ENCODE assay signal across 27 cellular contexts in the genomic region with DNA sequence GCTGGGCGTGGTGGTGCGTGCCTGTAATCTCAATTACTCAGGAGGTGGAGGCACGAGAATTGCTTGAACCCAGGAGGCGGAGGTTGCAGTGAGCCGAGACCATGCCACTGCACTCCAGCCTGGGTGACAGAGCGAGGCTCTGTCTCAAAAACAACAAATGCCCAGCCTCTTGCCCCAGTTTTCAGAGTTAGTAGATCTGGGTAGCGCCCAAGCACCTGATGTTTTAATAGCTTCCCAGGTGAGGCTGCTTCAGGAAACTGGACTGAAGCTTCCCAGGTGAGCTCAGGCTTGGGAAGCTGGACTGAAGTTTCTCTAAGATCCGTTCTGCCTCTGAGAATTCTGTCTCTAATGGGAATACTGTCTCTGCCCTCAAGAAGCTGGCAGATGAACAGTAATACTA.
"Had no signal": no experiment of that assay in that cellular context is flagged by ENCODE, and none has a peak within 500 bp of the region (broad histone marks: within the 10 kb centered on the region; RNA-seq: fewer than 3 reads in every experiment).

No MANE protein-coding gene starts in this region.

- DNase-seq: activated CD4-positive, alpha-beta T cell treated with anti-CD3 and anti-CD28 coated beads, Interleukin-2, amount 10 ng/mL, durations not matched to agents 7 days and 5 days; activated CD8-positive, alpha-beta memory T cell treated with anti-CD3 and anti-CD28 coated beads for 24 hours; activated CD8-positive, alpha-beta memory T cell treated with anti-CD3 and anti-CD28 coated beads, Interleukin-2, amount 50 U/mL, for 48 hours; activated gamma-delta T cell; activated naive CD8-positive, alpha-beta T cell treated with anti-CD3 and anti-CD28 coated beads, Interleukin-2, amount 10 ng/mL, durations not matched to agents 7 days and 5 days; colonic mucosa; NCI-H1105; NCI-H1417 treated with DMSO at 0.1 percent for 48 hours; NCI-H1930; NCI-H2081 treated with DMSO at 0.1 percent for 48 hours; NCI-H345; NCI-H510A treated with DMSO at 0.1 percent for 48 hours; NCI-H526 treated with DMSO at 0.1 percent for 48 hours; NCI-H774; NK-92 treated with Interleukin-12 subunit alpha and Interleukin-12 subunit beta, amount 100 ng/mL, for 24 hours; SHP77; SJCRH30; T1000 had no signal

- H3K27ac ChIP-seq: ascending aorta, cardiac muscle cell, colonic mucosa, SJCRH30, SK-N-MC had no signal

- H3K27me3 Mint-ChIP-seq: activated CD4-positive, alpha-beta memory T cell treated with anti-CD3 and anti-CD28 coated beads, Interleukin-2, amount 10 ng/mL, durations not matched to agents 7 days and 5 days; activated CD4-positive, alpha-beta T cell treated with anti-CD3 and anti-CD28 coated beads for 36 hours; activated CD4-positive, alpha-beta T cell treated with anti-CD3 and anti-CD28 coated beads, Interleukin-2, amount 10 ng/mL, durations not matched to agents 7 days and 5 days; activated CD8-positive, alpha-beta memory T cell treated with anti-CD3 and anti-CD28 coated beads, Interleukin-2, amount 10 ng/mL, durations not matched to agents 7 days and 5 days; activated naive CD4-positive, alpha-beta T cell treated with anti-CD3 and anti-CD28 coated beads, Interleukin-2, amount 50 U/mL, for 24 hours; activated naive CD8-positive, alpha-beta T cell treated with anti-CD3 and anti-CD28 coated beads, Interleukin-2, amount 10 ng/mL, durations not matched to agents 7 days and 5 days; central memory CD8-positive, alpha-beta T cell had no signal

- H3K36me3 ChIP-seq: colonic mucosa had no signal

- H3K27ac Mint-ChIP-seq: activated CD4-positive, alpha-beta memory T cell treated with anti-CD3 and anti-CD28 coated beads, Interleukin-2, amount 10 ng/mL, durations not matched to agents 7 days and 5 days; activated CD4-positive, alpha-beta T cell treated with anti-CD3 and anti-CD28 coated beads, Interleukin-2, amount 10 ng/mL, durations not matched to agents 7 days and 5 days; activated naive CD8-positive, alpha-beta T cell treated with anti-CD3 and anti-CD28 coated beads, Interleukin-2, amount 10 ng/mL, durations not matched to agents 7 days and 5 days had no signal

- H3K4me3 Mint-ChIP-seq: activated CD4-positive, alpha-beta memory T cell treated with anti-CD3 and anti-CD28 coated beads, Interleukin-2, amount 10 ng/mL, durations not matched to agents 7 days and 5 days; activated CD4-positive, alpha-beta T cell treated with anti-CD3 and anti-CD28 coated beads for 36 hours; activated CD4-positive, alpha-beta T cell treated with anti-CD3 and anti-CD28 coated beads, Interleukin-2, amount 10 ng/mL, durations not matched to agents 7 days and 5 days; activated CD8-positive, alpha-beta memory T cell treated with anti-CD3 and anti-CD28 coated beads, Interleukin-2, amount 10 ng/mL, durations not matched to agents 7 days and 5 days; activated naive CD4-positive, alpha-beta T cell treated with anti-CD3 and anti-CD28 coated beads, Interleukin-2, amount 50 U/mL, for 24 hours; activated naive CD8-positive, alpha-beta T cell treated with anti-CD3 and anti-CD28 coated beads, Interleukin-2, amount 10 ng/mL, durations not matched to agents 7 days and 5 days; central memory CD8-positive, alpha-beta T cell had no signal

- H3K9me3 Mint-ChIP-seq: activated CD4-positive, alpha-beta memory T cell treated with anti-CD3 and anti-CD28 coated beads, Interleukin-2, amount 10 ng/mL, durations not matched to agents 7 days and 5 days; activated CD4-positive, alpha-beta T cell treated with anti-CD3 and anti-CD28 coated beads, Interleukin-2, amount 10 ng/mL, durations not matched to agents 7 days and 5 days; activated naive CD4-positive, alpha-beta T cell treated with anti-CD3 and anti-CD28 coated beads, Interleukin-2, amount 50 U/mL, for 24 hours; activated naive CD8-positive, alpha-beta T cell treated with anti-CD3 and anti-CD28 coated beads, Interleukin-2, amount 10 ng/mL, durations not matched to agents 7 days and 5 days; activated T-helper 2 cell treated with anti-CD3 and anti-CD28 coated beads, Interferon-gamma antibody, Interleukin-2, Interleukin-4, amounts not matched to agents 10 μg/mL and 5 μg/mL and 100 μg/mL, durations not matched to agents 14 hours and 24 hours and 36 hours; central memory CD8-positive, alpha-beta T cell had no signal

- H3K4me1 ChIP-seq: ascending aorta, colonic mucosa, SJCRH30 had no signal

- H3K4me3 ChIP-seq: ascending aorta, cardiac muscle cell, colonic mucosa, SJCRH30, SK-N-MC had no signal

- H3K27me3 ChIP-seq: ascending aorta, cardiac muscle cell, colonic mucosa, SJCRH30 had no signal

- H3K9me3 ChIP-seq: ascending aorta, colonic mucosa, SJCRH30 had no signal
